Comparison of ENCODE assay signal across 2 cellular contexts in the genomic region with DNA sequence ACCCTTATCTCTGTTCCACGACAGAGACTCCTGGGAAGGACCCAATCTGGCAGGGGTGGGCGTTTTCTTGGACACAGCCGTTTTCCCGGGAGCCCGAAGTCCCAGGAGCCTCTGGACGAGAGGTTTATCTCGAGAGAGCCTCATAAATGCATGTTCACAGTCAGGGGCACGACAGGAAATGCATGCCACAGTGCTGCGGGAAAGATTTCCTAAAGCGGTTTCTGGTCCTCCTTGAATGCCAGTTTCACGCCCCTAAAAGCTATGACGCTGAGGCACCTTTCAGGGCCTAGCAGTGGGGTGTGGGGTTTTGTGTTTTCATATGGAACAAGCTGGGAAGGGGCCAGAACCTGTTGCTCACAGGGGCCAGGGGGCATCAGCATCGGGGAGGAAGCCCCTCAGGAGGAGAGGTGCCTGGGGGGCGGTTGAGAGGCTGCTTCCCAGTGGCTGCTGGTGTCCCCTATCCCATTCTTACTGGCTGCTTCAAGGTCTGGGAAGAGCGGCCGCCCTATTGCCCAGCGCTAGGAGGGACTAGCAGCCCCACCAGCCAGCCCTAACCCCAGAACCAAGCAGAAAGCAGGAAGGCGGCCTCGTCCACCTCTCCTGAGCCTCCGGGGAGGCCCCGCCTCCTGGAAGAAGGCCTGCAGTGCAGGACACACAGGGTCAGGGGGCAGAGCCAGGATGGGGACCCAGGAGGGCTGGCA.
TF ChIP-seq lines count a peak whose summit lies in the region.

No MANE protein-coding gene starts in this region.

TF ChIP-seq in HEK293, 187 proteins besides CTCF, POLR2A, EP300 and RAD21:
- TF ChIP-seq, protein P1, sequence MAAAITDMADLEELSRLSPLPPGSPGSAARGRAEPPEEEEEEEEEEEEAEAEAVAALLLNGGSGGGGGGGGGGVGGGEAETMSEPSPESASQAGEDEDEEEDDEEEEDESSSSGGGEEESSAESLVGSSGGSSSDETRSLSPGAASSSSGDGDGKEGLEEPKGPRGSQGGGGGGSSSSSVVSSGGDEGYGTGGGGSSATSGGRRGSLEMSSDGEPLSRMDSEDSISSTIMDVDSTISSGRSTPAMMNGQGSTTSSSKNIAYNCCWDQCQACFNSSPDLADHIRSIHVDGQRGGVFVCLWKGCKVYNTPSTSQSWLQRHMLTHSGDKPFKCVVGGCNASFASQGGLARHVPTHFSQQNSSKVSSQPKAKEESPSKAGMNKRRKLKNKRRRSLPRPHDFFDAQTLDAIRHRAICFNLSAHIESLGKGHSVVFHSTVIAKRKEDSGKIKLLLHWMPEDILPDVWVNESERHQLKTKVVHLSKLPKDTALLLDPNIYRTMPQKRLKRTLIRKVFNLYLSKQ (tag by site-specific recombination; IDR thresholded peaks at IDR 0.05; ENCODE audit: borderline replicate concordance) = no peak
- TF ChIP-seq SCRT2 (tag by site-specific recombination; IDR thresholded peaks at IDR 0.05) (peak; percentile 60), ZIC2 (tag by site-specific recombination; IDR thresholded peaks at IDR 0.05) (peak; percentile 88), KLF7 (tag by site-specific recombination; IDR thresholded peaks at IDR 0.05; ENCODE audit: borderline replicate concordance) (no peak)
- TF ChIP-seq, protein P2, sequence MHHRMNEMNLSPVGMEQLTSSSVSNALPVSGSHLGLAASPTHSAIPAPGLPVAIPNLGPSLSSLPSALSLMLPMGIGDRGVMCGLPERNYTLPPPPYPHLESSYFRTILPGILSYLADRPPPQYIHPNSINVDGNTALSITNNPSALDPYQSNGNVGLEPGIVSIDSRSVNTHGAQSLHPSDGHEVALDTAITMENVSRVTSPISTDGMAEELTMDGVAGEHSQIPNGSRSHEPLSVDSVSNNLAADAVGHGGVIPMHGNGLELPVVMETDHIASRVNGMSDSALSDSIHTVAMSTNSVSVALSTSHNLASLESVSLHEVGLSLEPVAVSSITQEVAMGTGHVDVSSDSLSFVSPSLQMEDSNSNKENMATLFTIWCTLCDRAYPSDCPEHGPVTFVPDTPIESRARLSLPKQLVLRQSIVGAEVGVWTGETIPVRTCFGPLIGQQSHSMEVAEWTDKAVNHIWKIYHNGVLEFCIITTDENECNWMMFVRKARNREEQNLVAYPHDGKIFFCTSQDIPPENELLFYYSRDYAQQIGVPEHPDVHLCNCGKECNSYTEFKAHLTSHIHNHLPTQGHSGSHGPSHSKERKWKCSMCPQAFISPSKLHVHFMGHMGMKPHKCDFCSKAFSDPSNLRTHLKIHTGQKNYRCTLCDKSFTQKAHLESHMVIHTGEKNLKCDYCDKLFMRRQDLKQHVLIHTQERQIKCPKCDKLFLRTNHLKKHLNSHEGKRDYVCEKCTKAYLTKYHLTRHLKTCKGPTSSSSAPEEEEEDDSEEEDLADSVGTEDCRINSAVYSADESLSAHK (tag by site-specific recombination; IDR thresholded peaks at IDR 0.05) = peak; percentile 78
- TF ChIP-seq, protein P3, sequence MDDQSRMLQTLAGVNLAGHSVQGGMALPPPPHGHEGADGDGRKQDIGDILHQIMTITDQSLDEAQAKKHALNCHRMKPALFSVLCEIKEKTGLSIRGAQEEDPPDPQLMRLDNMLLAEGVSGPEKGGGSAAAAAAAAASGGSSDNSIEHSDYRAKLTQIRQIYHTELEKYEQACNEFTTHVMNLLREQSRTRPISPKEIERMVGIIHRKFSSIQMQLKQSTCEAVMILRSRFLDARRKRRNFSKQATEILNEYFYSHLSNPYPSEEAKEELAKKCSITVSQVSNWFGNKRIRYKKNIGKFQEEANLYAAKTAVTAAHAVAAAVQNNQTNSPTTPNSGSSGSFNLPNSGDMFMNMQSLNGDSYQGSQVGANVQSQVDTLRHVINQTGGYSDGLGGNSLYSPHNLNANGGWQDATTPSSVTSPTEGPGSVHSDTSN (CRISPR knock-in tag; IDR thresholded peaks at IDR 0.05) = no peak
- TF ChIP-seq, protein P4, sequence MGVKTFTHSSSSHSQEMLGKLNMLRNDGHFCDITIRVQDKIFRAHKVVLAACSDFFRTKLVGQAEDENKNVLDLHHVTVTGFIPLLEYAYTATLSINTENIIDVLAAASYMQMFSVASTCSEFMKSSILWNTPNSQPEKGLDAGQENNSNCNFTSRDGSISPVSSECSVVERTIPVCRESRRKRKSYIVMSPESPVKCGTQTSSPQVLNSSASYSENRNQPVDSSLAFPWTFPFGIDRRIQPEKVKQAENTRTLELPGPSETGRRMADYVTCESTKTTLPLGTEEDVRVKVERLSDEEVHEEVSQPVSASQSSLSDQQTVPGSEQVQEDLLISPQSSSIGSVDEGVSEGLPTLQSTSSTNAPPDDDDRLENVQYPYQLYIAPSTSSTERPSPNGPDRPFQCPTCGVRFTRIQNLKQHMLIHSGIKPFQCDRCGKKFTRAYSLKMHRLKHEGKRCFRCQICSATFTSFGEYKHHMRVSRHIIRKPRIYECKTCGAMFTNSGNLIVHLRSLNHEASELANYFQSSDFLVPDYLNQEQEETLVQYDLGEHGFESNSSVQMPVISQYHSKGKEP (tag by site-specific recombination; IDR thresholded peaks at IDR 0.05) = peak; percentile 36; the same call in 1 of the 2 replicates

TF ChIP-seq in liver, 16 proteins besides CTCF, POLR2A, EP300 and RAD21:
- TF ChIP-seq TAF1 (conservative IDR thresholded peaks at IDR 0.05) = no peak
- TF ChIP-seq NR2F2 (IDR thresholded peaks at IDR 0.05) = peak; percentile 46
